ENCODE assay signal across 18 cellular contexts in genomic region chr19:42272989-42273406, GRCh38. TPM values are rescaled to one million over a fixed set of nuclear protein-coding genes. Genes with fewer than 3 reads are reported as not detected.
DNase-seq lines count a peak whose midpoint lies in the region; ATAC-seq and TF ChIP-seq lines count a peak whose summit lies in the region.
"Had no signal": no experiment of that assay in that cellular context is flagged by ENCODE, and none has a peak within 500 bp of the region (broad histone marks: within the 10 kb centered on the region; RNA-seq: fewer than 3 reads in every experiment).

No MANE protein-coding gene starts in this region.

- TF ChIP-seq CTCF in lower lobe of right lung (IDR thresholded peaks at IDR 0.05) (no peak), GM10248 (IDR thresholded peaks at IDR 0.05; ENCODE audit: control extremely low read depth, extremely low read depth, low read depth, missing control alignments) (no peak), mucosa of descending colon (IDR thresholded peaks at IDR 0.05) (no peak)

- no peaks in the 10 kb centered on the region for H3K9me3 ChIP-seq in lower lobe of right lung
- no peaks in the 10 kb centered on the region for H3K9me3 ChIP-seq in mucosa of descending colon
- H3K9me3 ChIP-seq: SJCRH30 had no signal

- H3K27me3 ChIP-seq in lower lobe of right lung (ENCODE audit: low read depth), result no peaks in the 10 kb centered on the region
- H3K27me3 ChIP-seq: SJCRH30 had no signal

- CTCF ChIA-PET in GM10248 (lab: Yijun Ruan, JAX), result no interaction called here

- H3K4me1 ChIP-seq in lower lobe of right lung (peaks cover 53% of the 10 kb centered on the region), mucosa of descending colon (ENCODE audit: low read depth) (peaks cover 24% of the 10 kb centered on the region)

- peak; percentile 14 for DNase-seq in activated CD8-positive, alpha-beta memory T cell treated with anti-CD3 and anti-CD28 coated beads, Interleukin-2, amount 50 U/mL, for 4 hours
- DNase-seq in activated CD8-positive, alpha-beta memory T cell treated with anti-CD3 and anti-CD28 coated beads for 24 hours, result no peak
- DNase-seq in left cardiac atrium (peak; percentile 15), Right ventricle myocardium superior (no peak), lower lobe of right lung (peak; percentile 46), GM10248 (ENCODE audit: extremely low spot score) (no peak), cerebellum (ENCODE audit: low spot score) (no peak), mucosa of descending colon (no peak)
- DNase-seq: DMS79 treated with DMSO at 0.1 percent for 48 hours, H9, MV-4-11, NCI-H1694 treated with DMSO at 0.1 percent for 48 hours, NCI-H510A treated with DMSO at 0.1 percent for 48 hours, NCI-H82, OCI-M1, SJCRH30 had no signal

- POLR2A ChIA-PET in GM10248 (lab: Yijun Ruan, JAX), result no interaction called here

- ATAC-seq in left cardiac atrium (no peak), Right ventricle myocardium superior (ENCODE audit: poor library complexity) (no peak), lower lobe of right lung (no peak), mucosa of descending colon (no peak)

- H3K36me3 ChIP-seq in lower lobe of right lung (peaks cover 35% of the 10 kb centered on the region), mucosa of descending colon (ENCODE audit: low read depth) (peaks cover 8% of the 10 kb centered on the region)

- H3K27ac ChIP-seq in lower lobe of right lung, result no peak overlapping the region
- H3K27ac ChIP-seq: 22Rv1, KMS-11, SJCRH30 had no signal

- H3K4me3 ChIP-seq in lower lobe of right lung, result no peak overlapping the region
- H3K4me3 ChIP-seq in mucosa of descending colon, result no peak overlapping the region
- H3K4me3 ChIP-seq: SJCRH30 had no signal

- intact Hi-C loops in left cardiac atrium (cut with DNase I), result no loop called here
- intact Hi-C loops in Right ventricle myocardium superior (cut with DNase I), result no loop called here
- intact Hi-C loops in lower lobe of right lung (cut with DNase I), result no loop called here
- intact Hi-C loops in mucosa of descending colon (cut with DNase I, micrococcal nuclease), result no loop called here

RNA-seq across cellular contexts. Expression of gene CIC, which starts 3.9 kb away (rescaled TPM):
- 10 to 100 TPM; 34.7 to 42.1 TPM for total RNA-seq in left cardiac atrium
- 33.6 TPM for total RNA-seq in Right ventricle myocardium superior
- total RNA-seq in lower lobe of right lung, result 67.9 TPM
- 24.0 TPM for total RNA-seq in cerebellum
- total RNA-seq in mucosa of descending colon, result 10 to 100 TPM; 47.3 to 78.0 (median 50.0) TPM

RNA-seq across cellular contexts. Expression of gene ERF, which starts 18.1 kb away (rescaled TPM):
- total RNA-seq in left cardiac atrium (10 to 100 TPM; 37.9 to 50.6 TPM), Right ventricle myocardium superior (42.1 TPM), lower lobe of right lung (35.8 TPM), cerebellum (9.2 TPM), mucosa of descending colon (10 to 100 TPM; 35.7 to 75.2 (median 42.0) TPM)

RNA-seq across cellular contexts. Expression of gene PRR19, which starts 28.9 kb away (rescaled TPM):
- under 1 TPM; 0.12 to 0.16 TPM for total RNA-seq in left cardiac atrium
- total RNA-seq in Right ventricle myocardium superior, result not detected
- 0.71 TPM for total RNA-seq in lower lobe of right lung
- total RNA-seq in cerebellum, result 1.4 TPM
- 1 to 10 TPM in 1 of 3 donors, not detected in 2; 1.0 TPM for total RNA-seq in mucosa of descending colon

RNA-seq across cellular contexts. Expression of gene PAFAH1B3, which starts 29.4 kb away (rescaled TPM):
- total RNA-seq in left cardiac atrium, result 1 to 10 TPM; 4.1 to 6.2 TPM
- total RNA-seq in Right ventricle myocardium superior, result 4.3 TPM
- 13.4 TPM for total RNA-seq in lower lobe of right lung
- 83.7 TPM for total RNA-seq in cerebellum
- 10 to 100 TPM; 15.3 to 32.6 (median 22.9) TPM for total RNA-seq in mucosa of descending colon

RNA-seq across cellular contexts. Expression of gene GSK3A, which starts 30.6 kb away (rescaled TPM):
- 10 to 100 TPM; 31.7 to 34.4 TPM for total RNA-seq in left cardiac atrium
- 35.6 TPM for total RNA-seq in Right ventricle myocardium superior
- 39.8 TPM for total RNA-seq in lower lobe of right lung
- total RNA-seq in cerebellum, result 16.8 TPM
- total RNA-seq in mucosa of descending colon, result 10 to 100 TPM; 41.8 to 52.0 (median 46.9) TPM

Comparison
In these comparisons a context has a peak if more than half of its experiments do, and no peak if none do; other contexts are left out.
1. DNase-seq: peak in activated CD8-positive, alpha-beta memory T cell treated with anti-CD3 and anti-CD28 coated beads, Interleukin-2, amount 50 U/mL, for 4 hours (single experiment), left cardiac atrium (single experiment) and lower lobe of right lung (single experiment); none in activated CD8-positive, alpha-beta memory T cell treated with anti-CD3 and anti-CD28 coated beads for 24 hours (single experiment), Right ventricle myocardium superior (single experiment), GM10248 (single experiment), cerebellum (single experiment) and mucosa of descending colon (0 of 3).